Comparison of ENCODE assay signal across 16 cellular contexts in the genomic region with DNA sequence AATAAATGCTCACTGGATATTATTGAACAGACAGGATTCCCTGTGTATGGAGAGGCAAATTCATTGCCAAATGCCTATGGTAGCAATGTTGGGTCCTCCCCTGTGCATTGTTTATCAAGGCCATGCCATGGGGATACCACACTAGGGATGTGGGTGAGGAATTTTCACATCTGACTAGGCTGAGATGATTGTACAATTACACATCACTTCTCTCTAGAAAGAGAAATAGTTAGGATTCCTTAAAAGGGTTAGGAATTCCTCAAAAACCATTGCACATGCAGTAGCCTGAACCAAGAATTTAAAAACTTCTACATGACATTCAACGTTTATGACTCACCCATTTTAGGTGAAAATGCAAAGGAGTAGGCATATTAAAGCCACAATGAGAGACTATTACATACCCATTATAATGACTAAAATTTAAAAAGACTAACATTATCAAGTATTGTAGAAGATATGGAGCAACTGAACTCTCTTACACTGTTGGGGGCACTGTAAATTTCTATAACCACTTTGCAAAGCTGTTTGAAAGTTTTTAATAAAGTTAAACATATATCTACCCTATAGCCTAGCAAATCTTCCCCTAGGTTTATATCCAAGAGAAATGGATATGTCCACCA.
DNase-seq lines count a peak whose midpoint lies in the region; ATAC-seq, FAIRE-seq and TF ChIP-seq lines count a peak whose summit lies in the region.
"Had no signal": no experiment of that assay in that cellular context is flagged by ENCODE, and none has a peak within 500 bp of the region (broad histone marks: within the 10 kb centered on the region; RNA-seq: fewer than 3 reads in every experiment).

No MANE protein-coding gene starts in this region.

- H3K27me3 Mint-ChIP-seq in Calu3 (ENCODE audit: unreplicated experiment): no peaks in the 10 kb centered on the region
- H3K27me3 Mint-ChIP-seq: activated B cell treated with CpG ODN at 0.5 μM for 24 hours; natural killer cell treated with Interleukin-12 subunit alpha and Interleukin-12 subunit beta and Interleukin-15 and Interleukin-18, amount 100 ng/mL, for 72 hours had no signal

- H3K9ac ChIP-seq in mesenchymal stem cell (ENCODE audit: low read length): no peak overlapping the region

- CTCF ChIA-PET in Calu3 (lab: Charles Lee): no interaction called here

- H2AFZ ChIP-seq in mesenchymal stem cell (ENCODE audit: low read depth, low read length): no peak overlapping the region

- no peak overlapping the region for H3K27ac Mint-ChIP-seq in Calu3 (ENCODE audit: unreplicated experiment)
- H3K27ac Mint-ChIP-seq: activated B cell treated with CpG ODN at 0.5 μM for 24 hours; natural killer cell treated with Interleukin-12 subunit alpha and Interleukin-12 subunit beta and Interleukin-15 and Interleukin-18, amount 100 ng/mL, for 72 hours had no signal

- H3K27ac ChIP-seq in mesenchymal stem cell (ENCODE audit: low read length, poor library complexity, severe bottlenecking): peak overlapping the region; percentile 65
- H3K27ac ChIP-seq: psoas muscle, testis had no signal

- no peak overlapping the region for H4K91ac ChIP-seq in mesenchymal stem cell (ENCODE audit: low read length)

- no peak for FAIRE-seq in bronchial epithelial cell (lab: Jason Lieb, UNC)
- FAIRE-seq: G401.6 had no signal

- intact Hi-C loops in Calu3 (cut with micrococcal nuclease; ENCODE audit: unreplicated experiment): loop anchor here (5.0 kb wide), 1 partner anchor 46 kb away; no protein-coding TSS in a partner anchor

- no peak overlapping the region for H3K4me3 Mint-ChIP-seq in Calu3 (ENCODE audit: low read depth, unreplicated experiment)
- H3K4me3 Mint-ChIP-seq: activated B cell treated with CpG ODN at 0.5 μM for 24 hours; natural killer cell treated with Interleukin-12 subunit alpha and Interleukin-12 subunit beta and Interleukin-15 and Interleukin-18, amount 100 ng/mL, for 72 hours had no signal

- no peak overlapping the region for H3K23ac ChIP-seq in mesenchymal stem cell (ENCODE audit: low read length in 2 of 2)

- no peaks in the 10 kb centered on the region for H3K36me3 ChIP-seq in bronchial epithelial cell (ENCODE audit: control insufficient read depth, insufficient read depth, low read length)
- H3K36me3 ChIP-seq in mesenchymal stem cell (ENCODE audit: control insufficient read depth in 1 of 2, insufficient read depth in 2 of 2, low read depth in 1 of 2, low read length in 2 of 2): no peaks in the 10 kb centered on the region

- no CpG with 5 or more reads among the region's 1 CpG for WGBS in mesenchymal stem cell

- no TSS peak for BruUV-seq in Calu3 (replicated peaks; lab: Mats Ljungman, UMichigan)

- peaks cover 31% of the 10 kb centered on the region for H3K4me1 Mint-ChIP-seq in Calu3 (ENCODE audit: low read depth, unreplicated experiment)
- H3K4me1 Mint-ChIP-seq: activated B cell treated with CpG ODN at 0.5 μM for 24 hours had no signal

- peaks cover 2% of the 10 kb centered on the region for H3K79me1 ChIP-seq in mesenchymal stem cell (replicated peaks; ENCODE audit: low read length, poor library complexity, severe bottlenecking)

- no peak overlapping the region for H2BK5ac ChIP-seq in mesenchymal stem cell (ENCODE audit: low read depth, low read length, poor library complexity, severe bottlenecking)

- peaks cover 5% of the 10 kb centered on the region for H3K36me3 Mint-ChIP-seq in Calu3 (ENCODE audit: insufficient read depth, unreplicated experiment)
- H3K36me3 Mint-ChIP-seq: natural killer cell treated with Interleukin-12 subunit alpha and Interleukin-12 subunit beta and Interleukin-15 and Interleukin-18, amount 100 ng/mL, for 72 hours had no signal

- H3K4me2 ChIP-seq in mesenchymal stem cell (ENCODE audit: low read length, poor library complexity, severe bottlenecking): no peak overlapping the region

- H3K4me3 ChIP-seq in bronchial epithelial cell (ENCODE audit: low read depth, low read length): no peak overlapping the region
- no peak overlapping the region for H3K4me3 ChIP-seq in mesenchymal stem cell (ENCODE audit: insufficient read depth in 1 of 2, low read depth in 1 of 2, low read length in 2 of 2)
- H3K4me3 ChIP-seq: psoas muscle, testis had no signal

- no peak overlapping the region for H2AK5ac ChIP-seq in mesenchymal stem cell (ENCODE audit: low read length, severe bottlenecking)

- no peak overlapping the region for H3K4ac ChIP-seq in mesenchymal stem cell (ENCODE audit: low read depth in 1 of 2, low read length in 2 of 2)

- no peak overlapping the region for H2BK120ac ChIP-seq in mesenchymal stem cell (ENCODE audit: low read depth, low read length)

- H2BK12ac ChIP-seq in mesenchymal stem cell (ENCODE audit: low read length in 2 of 2): no peak overlapping the region

- H3K9me3 Mint-ChIP-seq in Calu3 (ENCODE audit: low read depth, unreplicated experiment): no peaks in the 10 kb centered on the region
- H3K9me3 Mint-ChIP-seq: natural killer cell treated with Interleukin-12 subunit alpha and Interleukin-12 subunit beta and Interleukin-15 and Interleukin-18, amount 100 ng/mL, for 72 hours had no signal

- DNase-seq in Calu3 (peak; percentile 10), M059J (ENCODE audit: low read depth) (peak; percentile 78), bronchial epithelial cell (ENCODE audit: low read depth) (peak; percentile 88), mesenchymal stem cell (no peak), NCI-H2081 treated with DMSO at 0.1 percent for 48 hours (lab: John Stamatoyannopoulos, UW) (no peak)
- DNase-seq in stimulated activated CD4-positive, alpha-beta T cell treated with anti-CD3 and anti-CD28 coated beads, Interleukin-4, amount 100 ng/mL, for 4 hours: no peak
- DNase-seq: activated B cell treated with CpG ODN at 0.5 μM for 24 hours; activated naive CD4-positive, alpha-beta T cell treated with Interleukin-2 at 50 U/mL for 16 hours; left ventricle myocardium superior; NCI-H2107; psoas muscle; testis had no signal

- no peak overlapping the region for H2BK15ac ChIP-seq in mesenchymal stem cell (ENCODE audit: low read depth, poor library complexity, severe bottlenecking)

- ATAC-seq in HG03342 (IDR thresholded peaks at IDR 0.05; ENCODE audit: unreplicated experiment) (no peak), HG02759 (IDR thresholded peaks at IDR 0.05; ENCODE audit: unreplicated experiment) (no peak)
- ATAC-seq: left ventricle myocardium superior; natural killer cell treated with Interleukin-12 subunit alpha and Interleukin-12 subunit beta and Interleukin-15 and Interleukin-18, amount 100 ng/mL, for 72 hours; psoas muscle had no signal

- H3K4me1 ChIP-seq in mesenchymal stem cell (ENCODE audit: control insufficient read depth, insufficient read depth, low read depth, low read length): peaks cover 3% of the 10 kb centered on the region
- H3K4me1 ChIP-seq: testis had no signal

- peaks cover 12% of the 10 kb centered on the region for H3K9me3 ChIP-seq in mesenchymal stem cell (ENCODE audit: control insufficient read depth, low read length)
- H3K9me3 ChIP-seq: psoas muscle, testis had no signal

- no peak overlapping the region for H3K14ac ChIP-seq in mesenchymal stem cell (ENCODE audit: low read length in 2 of 2)

- H3K27me3 ChIP-seq in bronchial epithelial cell (ENCODE audit: control insufficient read depth, insufficient read depth, low read length): no peaks in the 10 kb centered on the region
- no peaks in the 10 kb centered on the region for H3K27me3 ChIP-seq in mesenchymal stem cell (ENCODE audit: control insufficient read depth in 1 of 2, insufficient read depth in 1 of 2, low read length in 2 of 2)
- H3K27me3 ChIP-seq: testis had no signal

- H4K8ac ChIP-seq in mesenchymal stem cell (ENCODE audit: low read length): no peak overlapping the region

- no peak for TF ChIP-seq CTCF in Calu3 (IDR thresholded peaks at IDR 0.05; ENCODE audit: unreplicated experiment)
- no peak for TF ChIP-seq CTCF in bronchial epithelial cell (IDR thresholded peaks at IDR 0.05; ENCODE audit: insufficient read depth, low read length, severe bottlenecking)

- no peak overlapping the region for H3K18ac ChIP-seq in mesenchymal stem cell (ENCODE audit: low read depth in 1 of 2, low read length in 2 of 2)

Comparison
In these comparisons a context has a peak if more than half of its experiments do, and no peak if none do; other contexts are left out.
1. DNase-seq: peak in Calu3 (single experiment), M059J (single experiment) and bronchial epithelial cell (single experiment); none in mesenchymal stem cell (single experiment), stimulated activated CD4-positive, alpha-beta T cell treated with anti-CD3 and anti-CD28 coated beads, Interleukin-4, amount 100 ng/mL, for 4 hours (0 of 2) and NCI-H2081 treated with DMSO at 0.1 percent for 48 hours (single experiment).